In the genomic region with DNA sequence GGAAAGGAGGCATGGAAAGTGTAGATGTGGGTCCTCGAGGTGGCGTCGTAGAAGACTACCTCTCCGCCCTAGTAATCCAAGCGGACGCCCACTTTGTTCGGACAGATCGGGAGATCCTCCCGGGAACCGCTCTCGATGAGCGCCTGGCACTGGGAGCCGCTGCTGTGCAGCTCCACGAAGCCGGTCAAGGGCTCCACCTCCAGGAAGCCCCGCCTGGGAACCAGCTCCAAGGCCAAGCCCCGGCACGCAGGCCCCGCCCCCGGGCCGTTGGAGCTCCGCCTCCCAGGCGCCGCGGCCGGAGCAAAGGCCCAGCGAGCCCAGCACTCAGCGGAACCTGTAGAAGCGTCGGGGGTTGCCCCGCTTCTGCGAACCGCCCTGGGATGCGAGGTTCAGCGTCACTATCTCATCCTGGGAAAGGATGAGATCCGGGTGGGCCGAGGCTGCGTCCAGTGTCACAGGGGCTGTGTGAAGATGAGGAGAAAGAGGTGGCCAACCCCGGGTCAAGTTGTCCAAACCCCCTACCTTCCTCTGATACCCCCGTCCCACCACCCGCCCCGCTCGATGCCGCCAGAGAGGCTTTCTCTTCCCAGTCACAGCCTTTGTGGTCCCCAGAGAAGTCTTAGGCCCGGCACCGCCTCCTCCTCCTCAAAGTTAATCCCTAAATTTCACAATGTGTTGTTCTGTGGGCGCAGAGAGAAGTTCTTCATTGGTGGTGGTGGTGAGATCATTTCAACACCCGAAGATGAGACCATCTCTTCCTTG, we compare ENCODE assay signal across 1 cellular context.
TF ChIP-seq lines count a peak whose summit lies in the region.

No MANE protein-coding gene starts in this region.

TF ChIP-seq in K562, 482 proteins besides CTCF, POLR2A, EP300 and RAD21 (continued from another document):
- TF ChIP-seq, protein P1, sequence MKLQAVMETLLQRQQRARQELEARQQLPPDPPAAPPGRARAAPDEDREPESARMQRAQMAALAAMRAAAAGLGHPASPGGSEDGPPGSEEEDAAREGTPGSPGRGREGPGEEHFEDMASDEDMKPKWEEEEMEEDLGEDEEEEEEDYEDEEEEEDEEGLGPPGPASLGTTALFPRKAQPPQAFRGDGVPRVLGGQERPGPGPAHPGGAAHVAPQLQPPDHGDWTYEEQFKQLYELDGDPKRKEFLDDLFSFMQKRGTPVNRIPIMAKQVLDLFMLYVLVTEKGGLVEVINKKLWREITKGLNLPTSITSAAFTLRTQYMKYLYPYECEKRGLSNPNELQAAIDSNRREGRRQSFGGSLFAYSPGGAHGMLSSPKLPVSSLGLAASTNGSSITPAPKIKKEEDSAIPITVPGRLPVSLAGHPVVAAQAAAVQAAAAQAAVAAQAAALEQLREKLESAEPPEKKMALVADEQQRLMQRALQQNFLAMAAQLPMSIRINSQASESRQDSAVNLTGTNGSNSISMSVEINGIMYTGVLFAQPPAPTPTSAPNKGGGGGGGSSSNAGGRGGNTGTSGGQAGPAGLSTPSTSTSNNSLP (IDR thresholded peaks at IDR 0.05; ENCODE audit: borderline replicate concordance, low read depth, low read length): no peak
- TF ChIP-seq ESRRB (CRISPR knock-in tag; IDR thresholded peaks at IDR 0.05; ENCODE audit: borderline replicate concordance) (no peak), SREBF1 (IDR thresholded peaks at IDR 0.05; ENCODE audit: borderline replicate concordance, low read depth, low read length) (no peak), HMG20A (CRISPR knock-in tag; conservative IDR thresholded peaks at IDR 0.05) (no peak), POLR2AphosphoS5 (IDR thresholded peaks at IDR 0.05; ENCODE audit: control insufficient read depth, insufficient read depth, low read depth, low read length) (no peak), U2AF2 (optimal IDR thresholded peaks at IDR 0.05; ENCODE audit: low read depth, low read length) (no peak), KDM5B (IDR thresholded peaks at IDR 0.05; ENCODE audit: insufficient replicate concordance, low read depth, low read length) (peak; percentile 18), NONO (IDR thresholded peaks at IDR 0.05; ENCODE audit: low read depth in 2 of 2, low read length in 1 of 2) (no peak), ETS2 (tag; IDR thresholded peaks at IDR 0.05; ENCODE audit: borderline replicate concordance, poor library complexity, severe bottlenecking) (no peak), TEAD1 (CRISPR knock-in tag; IDR thresholded peaks at IDR 0.05) (0 out of 4 replicates have a peak, but pooled peaks of 1 of the 2 experiments have one; percentile 26), TARDBP (IDR thresholded peaks at IDR 0.05) (no peak), CHD2 (IDR thresholded peaks at IDR 0.05; ENCODE audit: low read depth, low read length) (no peak; the same call in 1 of the 2 replicates), GTF2E2 (tag; IDR thresholded peaks at IDR 0.05) (no peak), ETV5 (CRISPR knock-in tag; IDR thresholded peaks at IDR 0.05; ENCODE audit: low read depth) (0 out of 2 replicates have a peak, but pooled peaks have one; percentile 18), MECOM (CRISPR knock-in tag; IDR thresholded peaks at IDR 0.05) (no peak), SAFB (IDR thresholded peaks at IDR 0.05; ENCODE audit: borderline replicate concordance, low read depth, low read length) (no peak), FOXJ2 (tag; IDR thresholded peaks at IDR 0.05) (no peak), GATAD2B (IDR thresholded peaks at IDR 0.05; ENCODE audit: borderline replicate concordance) (no peak), ZNF766 (CRISPR knock-in tag; conservative IDR thresholded peaks at IDR 0.05) (no peak)
- TF ChIP-seq, protein P2, sequence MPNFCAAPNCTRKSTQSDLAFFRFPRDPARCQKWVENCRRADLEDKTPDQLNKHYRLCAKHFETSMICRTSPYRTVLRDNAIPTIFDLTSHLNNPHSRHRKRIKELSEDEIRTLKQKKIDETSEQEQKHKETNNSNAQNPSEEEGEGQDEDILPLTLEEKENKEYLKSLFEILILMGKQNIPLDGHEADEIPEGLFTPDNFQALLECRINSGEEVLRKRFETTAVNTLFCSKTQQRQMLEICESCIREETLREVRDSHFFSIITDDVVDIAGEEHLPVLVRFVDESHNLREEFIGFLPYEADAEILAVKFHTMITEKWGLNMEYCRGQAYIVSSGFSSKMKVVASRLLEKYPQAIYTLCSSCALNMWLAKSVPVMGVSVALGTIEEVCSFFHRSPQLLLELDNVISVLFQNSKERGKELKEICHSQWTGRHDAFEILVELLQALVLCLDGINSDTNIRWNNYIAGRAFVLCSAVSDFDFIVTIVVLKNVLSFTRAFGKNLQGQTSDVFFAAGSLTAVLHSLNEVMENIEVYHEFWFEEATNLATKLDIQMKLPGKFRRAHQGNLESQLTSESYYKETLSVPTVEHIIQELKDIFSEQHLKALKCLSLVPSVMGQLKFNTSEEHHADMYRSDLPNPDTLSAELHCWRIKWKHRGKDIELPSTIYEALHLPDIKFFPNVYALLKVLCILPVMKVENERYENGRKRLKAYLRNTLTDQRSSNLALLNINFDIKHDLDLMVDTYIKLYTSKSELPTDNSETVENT (CRISPR knock-in tag; IDR thresholded peaks at IDR 0.05): 0 out of 2 replicates have a peak, but pooled peaks have one; percentile 29
- TF ChIP-seq, protein P3, sequence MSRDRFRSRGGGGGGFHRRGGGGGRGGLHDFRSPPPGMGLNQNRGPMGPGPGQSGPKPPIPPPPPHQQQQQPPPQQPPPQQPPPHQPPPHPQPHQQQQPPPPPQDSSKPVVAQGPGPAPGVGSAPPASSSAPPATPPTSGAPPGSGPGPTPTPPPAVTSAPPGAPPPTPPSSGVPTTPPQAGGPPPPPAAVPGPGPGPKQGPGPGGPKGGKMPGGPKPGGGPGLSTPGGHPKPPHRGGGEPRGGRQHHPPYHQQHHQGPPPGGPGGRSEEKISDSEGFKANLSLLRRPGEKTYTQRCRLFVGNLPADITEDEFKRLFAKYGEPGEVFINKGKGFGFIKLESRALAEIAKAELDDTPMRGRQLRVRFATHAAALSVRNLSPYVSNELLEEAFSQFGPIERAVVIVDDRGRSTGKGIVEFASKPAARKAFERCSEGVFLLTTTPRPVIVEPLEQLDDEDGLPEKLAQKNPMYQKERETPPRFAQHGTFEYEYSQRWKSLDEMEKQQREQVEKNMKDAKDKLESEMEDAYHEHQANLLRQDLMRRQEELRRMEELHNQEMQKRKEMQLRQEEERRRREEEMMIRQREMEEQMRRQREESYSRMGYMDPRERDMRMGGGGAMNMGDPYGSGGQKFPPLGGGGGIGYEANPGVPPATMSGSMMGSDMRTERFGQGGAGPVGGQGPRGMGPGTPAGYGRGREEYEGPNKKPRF (IDR thresholded peaks at IDR 0.05; ENCODE audit: low read depth, low read length): no peak
- TF ChIP-seq, protein P4, sequence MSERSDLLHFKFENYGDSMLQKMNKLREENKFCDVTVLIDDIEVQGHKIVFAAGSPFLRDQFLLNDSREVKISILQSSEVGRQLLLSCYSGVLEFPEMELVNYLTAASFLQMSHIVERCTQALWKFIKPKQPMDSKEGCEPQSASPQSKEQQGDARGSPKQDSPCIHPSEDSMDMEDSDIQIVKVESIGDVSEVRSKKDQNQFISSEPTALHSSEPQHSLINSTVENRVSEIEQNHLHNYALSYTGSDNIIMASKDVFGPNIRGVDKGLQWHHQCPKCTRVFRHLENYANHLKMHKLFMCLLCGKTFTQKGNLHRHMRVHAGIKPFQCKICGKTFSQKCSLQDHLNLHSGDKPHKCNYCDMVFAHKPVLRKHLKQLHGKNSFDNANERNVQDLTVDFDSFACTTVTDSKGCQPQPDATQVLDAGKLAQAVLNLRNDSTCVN (CRISPR knock-in tag; IDR thresholded peaks at IDR 0.05): no peak
